Comparison of ENCODE assay signal across 8 cellular contexts in genomic region chr9:32525506-32525905, GRCh38. TPM values are rescaled to one million over a fixed set of nuclear protein-coding genes. Genes with fewer than 3 reads are reported as not detected.
DNase-seq lines count a peak whose midpoint lies in the region; ATAC-seq and TF ChIP-seq lines count a peak whose summit lies in the region.

No MANE protein-coding gene starts in this region.

- in situ Hi-C loops in GM13977 (cut with MboI; ENCODE audit: low pct_unique_long_range_greater_than_20kb, low sequenced_read_pairs, unreplicated experiment): no loop called here

- H3K9me3 Mint-ChIP-seq in endodermal cell: peaks cover 43% of the 10 kb centered on the region

- peak overlapping the region; percentile 69 to 90 (median 82) for H3K4me3 ChIP-seq in Peyer's patch
- peak overlapping the region; percentile 89 for H3K4me3 ChIP-seq in endodermal cell (ENCODE audit: low read length)
- H3K4me3 ChIP-seq in muscle layer of duodenum (ENCODE audit: low read depth in 1 of 2, low read length in 2 of 2): peak overlapping the region; percentile 73 to 95

- H3K36me3 ChIP-seq in ES-I3 (ENCODE audit: insufficient read depth, low read length) (no peaks in the 10 kb centered on the region), Peyer's patch (no peaks in the 10 kb centered on the region), endodermal cell (ENCODE audit: control insufficient read depth, insufficient read depth, low read length) (no peaks in the 10 kb centered on the region), muscle layer of duodenum (ENCODE audit: control insufficient read depth in 1 of 2, insufficient read depth in 2 of 2, low read length in 2 of 2) (no peaks in the 10 kb centered on the region)

- whole genome bisulfite sequencing in endodermal cell (ENCODE audit: insufficient coverage in 1 of 2, insufficient read length in 1 of 2), 2 experiments: 69 to 77% methylated on average over 7 of the region's 7 CpGs

- TF ChIP-seq CTCF in Peyer's patch (IDR thresholded peaks at IDR 0.05) (no peak), endodermal cell (conservative IDR thresholded peaks at IDR 0.05) (no peak), GM13977 (IDR thresholded peaks at IDR 0.05; ENCODE audit: extremely low read depth, insufficient read depth, missing control alignments) (no peak)

- H3K4me1 ChIP-seq in ES-I3 (ENCODE audit: insufficient read depth, low read length) (no peaks in the 10 kb centered on the region), Peyer's patch (peaks cover 0 to 32% (median 2%) of the 10 kb centered on the region in 4 donors), endodermal cell (ENCODE audit: control insufficient read depth, insufficient read depth, low read length) (no peaks in the 10 kb centered on the region), muscle layer of duodenum (ENCODE audit: control insufficient read depth in 1 of 2, insufficient read depth in 2 of 2, low read length in 2 of 2) (peaks cover 0 to 8% of the 10 kb centered on the region in 2 donors)

- H3K9me3 ChIP-seq in ES-I3 (ENCODE audit: control insufficient read depth, insufficient read depth, low read length): peaks cover 8% of the 10 kb centered on the region; the same call in 1 of the 2 replicates
- H3K9me3 ChIP-seq in Peyer's patch: no peaks in the 10 kb centered on the region
- H3K9me3 ChIP-seq in endodermal cell (ENCODE audit: control insufficient read depth, low read length): peaks cover 45% of the 10 kb centered on the region
- H3K9me3 ChIP-seq in muscle layer of duodenum (ENCODE audit: control insufficient read depth in 1 of 2, low read length in 2 of 2): no peaks in the 10 kb centered on the region

- peak overlapping the region; percentile 87 for H3K4me3 Mint-ChIP-seq in endodermal cell

- H3K27me3 ChIP-seq in Peyer's patch (no peaks in the 10 kb centered on the region), endodermal cell (ENCODE audit: control insufficient read depth, insufficient read depth, low read length, poor library complexity, severe bottlenecking) (no peaks in the 10 kb centered on the region), muscle layer of duodenum (ENCODE audit: low read depth, low read length) (no peaks in the 10 kb centered on the region)

- H3K9ac ChIP-seq in ES-I3 (ENCODE audit: low read depth, low read length) (peak overlapping the region; percentile 80), endodermal cell (ENCODE audit: extremely low read depth, low read length, poor library complexity, severe bottlenecking) (peak overlapping the region; percentile 59)

- TF ChIP-seq POLR2A in Peyer's patch (IDR thresholded peaks at IDR 0.05): no peak

- H3K27me3 Mint-ChIP-seq in endodermal cell (ENCODE audit: insufficient read depth): peaks cover 4% of the 10 kb centered on the region

- H3K27ac ChIP-seq in Peyer's patch (peak overlapping the region; percentile 83 to 94 (median 90)), endodermal cell (ENCODE audit: low read depth, low read length) (no peak overlapping the region), muscle layer of duodenum (ENCODE audit: low read length) (peak overlapping the region; percentile 92)

- peaks cover 5% of the 10 kb centered on the region for H3K4me1 Mint-ChIP-seq in endodermal cell

- ATAC-seq in HG02588 (IDR thresholded peaks at IDR 0.05; ENCODE audit: unreplicated experiment): peak; percentile 20

- H3K36me3 Mint-ChIP-seq in endodermal cell (ENCODE audit: low read depth): peaks cover 42% of the 10 kb centered on the region

- peak overlapping the region; percentile 95 for H3K27ac Mint-ChIP-seq in endodermal cell

- DNase-seq in Peyer's patch (no peak), endodermal cell (no peak), GM13977 (ENCODE audit: low spot score) (no peak), HCEC 1CT (no peak), HUDEP-2 (lab: John Stamatoyannopoulos, UW; ENCODE audit: unreplicated experiment in 76 of 76) (no peak)

RNA-seq across cellular contexts. Expression of gene RIGI, which starts 0.5 kb away (rescaled TPM):
- total RNA-seq in Peyer's patch (10 to 100 TPM; 15.3 to 21.5 (median 17.7) TPM), endodermal cell (10 to 100 TPM in 1 of 2 donors, 1 to 10 TPM in 1; 8.3 to 12.6 TPM)
- polyA plus RNA-seq in endodermal cell (2013, experiment 1 of 2): 4.5 TPM
- polyA plus RNA-seq in endodermal cell (2013, experiment 2 of 2): 4.8 TPM

RNA-seq across cellular contexts. Expression of gene SMIM27, which starts 26.6 kb away (rescaled TPM):
- 1 to 10 TPM in 3 of 4 donors, not detected in 1; 1.0 to 4.2 (median 3.2) TPM for total RNA-seq in Peyer's patch
- total RNA-seq in endodermal cell: 10 to 100 TPM; 14.0 to 18.4 TPM
- 29.8 TPM for polyA plus RNA-seq in endodermal cell (2013, experiment 1 of 2)
- polyA plus RNA-seq in endodermal cell (2013, experiment 2 of 2): 29.0 TPM

RNA-seq across cellular contexts. Expression of gene TOPORS, which starts 26.9 kb away (rescaled TPM):
- total RNA-seq in Peyer's patch (10 to 100 TPM; 14.9 to 22.0 (median 18.6) TPM), endodermal cell (10 to 100 TPM; 25.4 to 29.5 TPM)
- 19.8 TPM for polyA plus RNA-seq in endodermal cell (2013, experiment 1 of 2)
- polyA plus RNA-seq in endodermal cell (2013, experiment 2 of 2): 20.2 TPM

RNA-seq across cellular contexts. Expression of gene NDUFB6, which starts 47.5 kb away (rescaled TPM):
- total RNA-seq in Peyer's patch: 10 to 100 TPM; 22.0 to 62.7 (median 33.5) TPM
- 10 to 100 TPM; 48.8 to 54.9 TPM for total RNA-seq in endodermal cell
- polyA plus RNA-seq in endodermal cell (2013, experiment 1 of 2): 71.7 TPM
- polyA plus RNA-seq in endodermal cell (2013, experiment 2 of 2): 81.6 TPM
